In the genomic region with DNA sequence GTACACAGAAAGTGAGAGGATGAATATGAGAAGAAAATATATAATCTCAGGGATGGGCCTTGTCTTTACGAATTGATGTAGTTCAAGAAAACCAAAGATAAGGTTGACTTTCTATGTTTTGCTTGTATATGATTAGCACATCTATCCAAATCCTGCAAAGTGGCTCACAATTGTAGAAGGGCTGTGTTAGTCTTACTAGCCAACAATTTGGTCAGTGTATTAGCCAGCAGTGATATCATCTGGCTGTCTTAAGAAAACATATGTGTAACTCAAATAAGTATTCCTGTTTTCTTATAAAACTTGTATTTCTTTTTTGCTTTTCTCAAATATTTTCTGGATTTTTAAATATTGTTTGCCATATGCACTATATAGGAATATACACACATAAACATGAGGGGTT, we compare ENCODE assay signal across 1 cellular context.
TF ChIP-seq lines count a peak whose summit lies in the region.

No MANE protein-coding gene starts in this region.

TF ChIP-seq in endothelial cell of umbilical vein, 7 proteins besides CTCF, POLR2A, EP300 and RAD21:
- no peak for TF ChIP-seq MYC (IDR thresholded peaks at IDR 0.05; ENCODE audit: low read depth, low read length)
- TF ChIP-seq EZH2 (IDR thresholded peaks at IDR 0.05; ENCODE audit: borderline replicate concordance, low read depth, low read length, severe bottlenecking) = no peak
- TF ChIP-seq GATA2 (IDR thresholded peaks at IDR 0.05; ENCODE audit: insufficient read depth, insufficient read length, low read depth, low read length) = no peak
- TF ChIP-seq, protein P1, sequence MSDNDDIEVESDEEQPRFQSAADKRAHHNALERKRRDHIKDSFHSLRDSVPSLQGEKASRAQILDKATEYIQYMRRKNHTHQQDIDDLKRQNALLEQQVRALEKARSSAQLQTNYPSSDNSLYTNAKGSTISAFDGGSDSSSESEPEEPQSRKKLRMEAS (IDR thresholded peaks at IDR 0.05; ENCODE audit: insufficient read depth, insufficient read length) = no peak
- TF ChIP-seq JUN (IDR thresholded peaks at IDR 0.05; ENCODE audit: borderline replicate concordance, insufficient read depth, insufficient read length, low read depth) = no peak
- TF ChIP-seq POLR2AphosphoS5 (IDR thresholded peaks at IDR 0.05; ENCODE audit: insufficient read depth, low read depth, low read length) = no peak
- TF ChIP-seq FOS (IDR thresholded peaks at IDR 0.05; ENCODE audit: borderline replicate concordance, insufficient read depth, low read length) = no peak
